Comparison of ENCODE assay signal across 1 cellular context in the genomic region with DNA sequence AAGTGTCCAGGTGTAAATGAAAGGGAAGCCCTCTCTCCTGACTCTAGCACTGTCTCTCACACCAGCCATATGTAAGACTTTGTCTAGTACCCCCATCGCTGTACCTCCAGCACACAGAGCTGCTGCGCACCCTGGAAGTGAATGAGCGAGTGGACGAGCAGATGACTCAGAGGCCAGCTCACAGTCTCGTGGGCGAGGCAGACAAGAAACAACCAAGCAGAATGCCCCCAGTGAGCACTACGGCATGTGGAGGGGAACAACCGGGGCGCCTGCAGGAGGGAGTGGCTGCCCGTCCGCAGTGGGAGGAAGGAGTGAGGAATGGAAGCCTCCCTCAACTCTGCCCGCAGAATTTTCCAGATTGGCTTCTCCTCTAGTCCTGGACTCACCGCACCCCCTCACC.
TF ChIP-seq lines count a peak whose summit lies in the region.

No MANE protein-coding gene starts in this region.

TF ChIP-seq in IMR-90, 13 proteins besides CTCF, POLR2A, EP300 and RAD21 (continued from another document):
- TF ChIP-seq MXI1 (IDR thresholded peaks at IDR 0.05; ENCODE audit: borderline replicate concordance, low read depth, low read length) (peak; percentile 66; the same call in 1 of the 2 replicates), BHLHE40 (IDR thresholded peaks at IDR 0.05; ENCODE audit: low read depth, low read length) (peak; percentile 72)
